Comparison of ENCODE assay signal across 9 cellular contexts in the genomic region with DNA sequence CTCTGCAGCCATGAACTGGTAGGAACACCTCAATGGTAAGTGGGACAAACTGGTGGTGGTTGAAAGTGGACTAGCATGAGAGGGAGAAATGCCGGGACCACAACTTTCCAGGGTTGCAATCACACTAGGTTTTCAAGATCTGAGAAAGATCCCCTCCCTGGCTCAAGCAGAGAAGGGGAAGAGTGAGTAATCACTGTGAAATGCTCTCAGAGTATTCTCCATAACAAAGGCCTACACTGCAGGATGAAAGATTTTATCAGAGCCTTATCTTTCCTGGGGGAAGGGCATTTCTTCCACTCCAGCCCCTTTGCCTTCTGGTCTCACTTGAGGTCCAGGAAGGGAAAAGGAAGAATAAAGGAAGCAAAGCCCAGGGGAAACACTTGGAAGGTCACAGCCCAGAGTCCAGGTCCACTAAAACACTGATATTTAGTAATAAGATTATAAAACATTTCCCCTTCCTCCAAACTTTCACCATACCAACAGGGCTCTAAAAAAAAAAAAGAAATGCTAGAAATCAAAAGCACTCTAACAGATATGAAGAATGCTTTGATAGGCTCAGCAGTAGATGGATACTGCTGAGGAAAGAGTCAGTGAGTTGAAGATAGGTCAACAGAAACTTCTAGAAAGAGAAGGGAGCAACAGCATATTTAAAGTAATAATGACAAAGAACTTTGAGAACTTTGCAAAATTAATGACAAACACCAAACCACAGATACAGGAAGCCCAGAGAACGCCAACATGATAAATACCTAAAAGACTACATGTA.
DNase-seq lines count a peak whose midpoint lies in the region; ATAC-seq and TF ChIP-seq lines count a peak whose summit lies in the region.
"Had no signal": no experiment of that assay in that cellular context is flagged by ENCODE, and none has a peak within 500 bp of the region (broad histone marks: within the 10 kb centered on the region; RNA-seq: fewer than 3 reads in every experiment).

No MANE protein-coding gene starts in this region.

- peaks cover 4% of the 10 kb centered on the region for H3K4me1 ChIP-seq in mesenchymal stem cell (ENCODE audit: control insufficient read depth, insufficient read depth, low read depth, low read length)

- peak; percentile 50 for DNase-seq in Caki2 (ENCODE audit: low read depth)
- DNase-seq in NCI-H226, result peak; percentile 84
- peak; percentile 9 for DNase-seq in endothelial cell (ENCODE audit: low spot score)
- peak; percentile 83 for DNase-seq in mesenchymal stem cell
- no peak for DNase-seq in NOMO-1 treated with DMSO at 0.1 percent for 48 hours (lab: John Stamatoyannopoulos, UW; ENCODE audit: unreplicated experiment)
- no peak for DNase-seq in stimulated activated naive CD4-positive, alpha-beta T cell (lab: John Stamatoyannopoulos, UW)
- DNase-seq in glutamatergic neuron, result no peak
- DNase-seq: stimulated activated CD4-positive, alpha-beta T cell treated with anti-CD3 and anti-CD28 coated beads, Interleukin-2, amount 100 ng/mL, for 24 hours had no signal

- no peak for ATAC-seq in HG03520 (IDR thresholded peaks at IDR 0.05; ENCODE audit: unreplicated experiment)

- H3K27me3 Mint-ChIP-seq in endothelial cell (ENCODE audit: unreplicated experiment) (no peaks in the 10 kb centered on the region), glutamatergic neuron (ENCODE audit: unreplicated experiment) (no peaks in the 10 kb centered on the region)

- H3K27ac Mint-ChIP-seq in endothelial cell (ENCODE audit: unreplicated experiment) (peak overlapping the region; percentile 83), glutamatergic neuron (ENCODE audit: unreplicated experiment) (no peak overlapping the region)

- H3K4me3 ChIP-seq in mesenchymal stem cell (ENCODE audit: insufficient read depth in 1 of 2, low read depth in 1 of 2, low read length in 2 of 2), result no peak overlapping the region

- H3K27me3 ChIP-seq in mesenchymal stem cell (ENCODE audit: control insufficient read depth in 1 of 2, insufficient read depth in 1 of 2, low read length in 2 of 2), result no peaks in the 10 kb centered on the region

- H2BK12ac ChIP-seq in mesenchymal stem cell (ENCODE audit: low read length in 2 of 2), result no peak overlapping the region

- H3K36me3 Mint-ChIP-seq in endothelial cell (ENCODE audit: low read depth, unreplicated experiment) (no peaks in the 10 kb centered on the region), glutamatergic neuron (ENCODE audit: unreplicated experiment) (no peaks in the 10 kb centered on the region)

- no peaks in the 10 kb centered on the region for H3K9me3 ChIP-seq in mesenchymal stem cell (ENCODE audit: control insufficient read depth, low read length)

- H3K23ac ChIP-seq in mesenchymal stem cell (ENCODE audit: low read length in 2 of 2), result no peak overlapping the region

- H3K79me1 ChIP-seq in mesenchymal stem cell (replicated peaks; ENCODE audit: low read length, poor library complexity, severe bottlenecking), result peaks cover 24% of the 10 kb centered on the region

- H3K36me3 ChIP-seq in mesenchymal stem cell (ENCODE audit: control insufficient read depth in 1 of 2, insufficient read depth in 2 of 2, low read depth in 1 of 2, low read length in 2 of 2), result peaks cover 0 to 7% of the 10 kb centered on the region in 2 experiments

- peak overlapping the region; percentile 9 for H3K4me2 ChIP-seq in mesenchymal stem cell (ENCODE audit: low read length, poor library complexity, severe bottlenecking)

- H2BK15ac ChIP-seq in mesenchymal stem cell (ENCODE audit: low read depth, poor library complexity, severe bottlenecking), result no peak overlapping the region

- no peak overlapping the region for H4K8ac ChIP-seq in mesenchymal stem cell (ENCODE audit: low read length)

- H3K18ac ChIP-seq in mesenchymal stem cell (ENCODE audit: low read depth in 1 of 2, low read length in 2 of 2), result peak overlapping the region in 1 of 2 experiments; percentile 66

- peak overlapping the region; percentile 6 for H3K4me3 Mint-ChIP-seq in endothelial cell (ENCODE audit: unreplicated experiment)
- H3K4me3 Mint-ChIP-seq in glutamatergic neuron (ENCODE audit: unreplicated experiment), result no peak overlapping the region

- H3K9me3 Mint-ChIP-seq in endothelial cell (ENCODE audit: unreplicated experiment) (no peaks in the 10 kb centered on the region), glutamatergic neuron (ENCODE audit: unreplicated experiment) (peaks cover 5% of the 10 kb centered on the region)

- H3K27ac ChIP-seq in mesenchymal stem cell (ENCODE audit: low read length, poor library complexity, severe bottlenecking), result peak overlapping the region; percentile 92

- no peak overlapping the region for H4K91ac ChIP-seq in mesenchymal stem cell (ENCODE audit: low read length)

- H3K9ac ChIP-seq in mesenchymal stem cell (ENCODE audit: low read length), result no peak overlapping the region

- H2AK5ac ChIP-seq in mesenchymal stem cell (ENCODE audit: low read length, severe bottlenecking), result peak overlapping the region; percentile 84

- TF ChIP-seq CTCF in endothelial cell (IDR thresholded peaks at IDR 0.05; ENCODE audit: unreplicated experiment) (no peak), glutamatergic neuron (IDR thresholded peaks at IDR 0.05; ENCODE audit: partially characterized antibody, unreplicated experiment) (no peak)

- H3K4me1 Mint-ChIP-seq in endothelial cell (ENCODE audit: unreplicated experiment), result peaks cover 30% of the 10 kb centered on the region
- H3K4me1 Mint-ChIP-seq in glutamatergic neuron (ENCODE audit: low read depth, unreplicated experiment), result peaks cover 19% of the 10 kb centered on the region

- H2BK120ac ChIP-seq in mesenchymal stem cell (ENCODE audit: low read depth, low read length), result no peak overlapping the region

- peak overlapping the region in 1 of 2 experiments; percentile 66 for H3K4ac ChIP-seq in mesenchymal stem cell (ENCODE audit: low read depth in 1 of 2, low read length in 2 of 2)

- peak overlapping the region; percentile 61 for H2BK5ac ChIP-seq in mesenchymal stem cell (ENCODE audit: low read depth, low read length, poor library complexity, severe bottlenecking)

- no peak overlapping the region for H3K14ac ChIP-seq in mesenchymal stem cell (ENCODE audit: low read length in 2 of 2)

- no peak overlapping the region for H2AFZ ChIP-seq in mesenchymal stem cell (ENCODE audit: low read depth, low read length)

- in situ Hi-C loops in Caki2 (cut with HindIII; ENCODE audit: low pct_unique_long_range_greater_than_20kb, low sequenced_read_pairs), result no loop called here

- WGBS in mesenchymal stem cell, result 33% methylated on average over 1 of the region's 2 CpGs

Comparison
In these comparisons a context has a peak if more than half of its experiments do, and no peak if none do; other contexts are left out.
1. DNase-seq: peak in Caki2 (single experiment), NCI-H226 (single experiment), endothelial cell (single experiment) and mesenchymal stem cell (single experiment); none in NOMO-1 treated with DMSO at 0.1 percent for 48 hours (single experiment), stimulated activated naive CD4-positive, alpha-beta T cell (0 of 6) and glutamatergic neuron (single experiment).